Comparison of ENCODE assay signal across 1 cellular context in the genomic region with DNA sequence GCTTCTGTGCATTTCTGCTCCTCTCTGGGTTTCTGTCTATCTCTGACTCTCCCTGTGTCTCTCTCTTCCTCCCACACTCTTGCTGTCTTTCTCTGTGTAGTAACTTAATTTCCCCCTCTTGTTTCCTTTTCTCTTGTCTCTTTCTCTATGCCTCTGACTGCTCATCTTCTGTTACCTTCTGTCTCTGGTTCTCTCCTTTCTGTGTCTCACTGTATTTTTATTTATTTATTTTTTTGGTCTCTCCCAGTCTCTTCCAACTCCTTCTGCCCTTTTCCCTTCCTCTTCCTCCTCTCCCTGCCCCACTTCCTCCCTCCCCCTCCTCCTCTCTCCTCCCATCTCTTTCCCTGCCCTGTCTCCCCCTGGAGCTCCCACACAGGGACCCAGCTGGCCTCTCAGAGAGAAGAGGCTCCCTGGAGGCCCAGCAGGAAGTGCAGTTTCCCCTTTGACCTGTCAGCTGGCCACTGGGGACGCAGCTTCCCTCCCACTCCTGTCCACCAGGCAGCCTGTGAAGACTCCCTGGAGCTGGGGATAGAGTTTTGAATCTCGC.
A peak's percentile ranks its signal among the peaks of the same experiment; 100 is the strongest.
TF ChIP-seq lines count a peak whose summit lies in the region.

No MANE protein-coding gene starts in this region.

TF ChIP-seq in HepG2, 621 proteins besides CTCF, POLR2A, EP300 and RAD21 (continued from another document and continues in another):
- TF ChIP-seq CSRNP2 (CRISPR knock-in tag; conservative IDR thresholded peaks at IDR 0.05; ENCODE audit: low read depth): no peak
- no peak for TF ChIP-seq TBX3 (IDR thresholded peaks at IDR 0.05; ENCODE audit: borderline replicate concordance)
- peak; percentile 63 for TF ChIP-seq KAT8 (CRISPR knock-in tag; IDR thresholded peaks at IDR 0.05)
- peak; percentile 83 for TF ChIP-seq ETV6 (CRISPR knock-in tag; conservative IDR thresholded peaks at IDR 0.05)
- 0 out of 2 replicates have a peak, but pooled peaks have one; percentile 16 for TF ChIP-seq ZNF501 (CRISPR knock-in tag; IDR thresholded peaks at IDR 0.05)
- TF ChIP-seq, protein P1, sequence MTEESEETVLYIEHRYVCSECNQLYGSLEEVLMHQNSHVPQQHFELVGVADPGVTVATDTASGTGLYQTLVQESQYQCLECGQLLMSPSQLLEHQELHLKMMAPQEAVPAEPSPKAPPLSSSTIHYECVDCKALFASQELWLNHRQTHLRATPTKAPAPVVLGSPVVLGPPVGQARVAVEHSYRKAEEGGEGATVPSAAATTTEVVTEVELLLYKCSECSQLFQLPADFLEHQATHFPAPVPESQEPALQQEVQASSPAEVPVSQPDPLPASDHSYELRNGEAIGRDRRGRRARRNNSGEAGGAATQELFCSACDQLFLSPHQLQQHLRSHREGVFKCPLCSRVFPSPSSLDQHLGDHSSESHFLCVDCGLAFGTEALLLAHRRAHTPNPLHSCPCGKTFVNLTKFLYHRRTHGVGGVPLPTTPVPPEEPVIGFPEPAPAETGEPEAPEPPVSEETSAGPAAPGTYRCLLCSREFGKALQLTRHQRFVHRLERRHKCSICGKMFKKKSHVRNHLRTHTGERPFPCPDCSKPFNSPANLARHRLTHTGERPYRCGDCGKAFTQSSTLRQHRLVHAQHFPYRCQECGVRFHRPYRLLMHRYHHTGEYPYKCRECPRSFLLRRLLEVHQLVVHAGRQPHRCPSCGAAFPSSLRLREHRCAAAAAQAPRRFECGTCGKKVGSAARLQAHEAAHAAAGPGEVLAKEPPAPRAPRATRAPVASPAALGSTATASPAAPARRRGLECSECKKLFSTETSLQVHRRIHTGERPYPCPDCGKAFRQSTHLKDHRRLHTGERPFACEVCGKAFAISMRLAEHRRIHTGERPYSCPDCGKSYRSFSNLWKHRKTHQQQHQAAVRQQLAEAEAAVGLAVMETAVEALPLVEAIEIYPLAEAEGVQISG (CRISPR knock-in tag; IDR thresholded peaks at IDR 0.05): peak; percentile 80
- TF ChIP-seq ELF1 (CRISPR knock-in tag; IDR thresholded peaks at IDR 0.05): peak; percentile 72
- TF ChIP-seq MED13 (CRISPR knock-in tag; IDR thresholded peaks at IDR 0.05): no peak
- TF ChIP-seq, protein P2, sequence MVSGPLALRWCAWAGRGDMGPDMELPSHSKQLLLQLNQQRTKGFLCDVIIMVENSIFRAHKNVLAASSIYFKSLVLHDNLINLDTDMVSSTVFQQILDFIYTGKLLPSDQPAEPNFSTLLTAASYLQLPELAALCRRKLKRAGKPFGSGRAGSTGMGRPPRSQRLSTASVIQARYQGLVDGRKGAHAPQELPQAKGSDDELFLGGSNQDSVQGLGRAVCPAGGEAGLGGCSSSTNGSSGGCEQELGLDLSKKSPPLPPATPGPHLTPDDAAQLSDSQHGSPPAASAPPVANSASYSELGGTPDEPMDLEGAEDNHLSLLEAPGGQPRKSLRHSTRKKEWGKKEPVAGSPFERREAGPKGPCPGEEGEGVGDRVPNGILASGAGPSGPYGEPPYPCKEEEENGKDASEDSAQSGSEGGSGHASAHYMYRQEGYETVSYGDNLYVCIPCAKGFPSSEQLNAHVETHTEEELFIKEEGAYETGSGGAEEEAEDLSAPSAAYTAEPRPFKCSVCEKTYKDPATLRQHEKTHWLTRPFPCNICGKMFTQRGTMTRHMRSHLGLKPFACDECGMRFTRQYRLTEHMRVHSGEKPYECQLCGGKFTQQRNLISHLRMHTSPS (CRISPR knock-in tag; IDR thresholded peaks at IDR 0.05; ENCODE audit: low read depth): no peak
- peak; percentile 90 for TF ChIP-seq ETV5 (CRISPR knock-in tag; IDR thresholded peaks at IDR 0.05; ENCODE audit: borderline replicate concordance)
- TF ChIP-seq ZNF556 (CRISPR knock-in tag; IDR thresholded peaks at IDR 0.05; ENCODE audit: borderline replicate concordance): peak; percentile 69; the same call in 1 of the 2 replicates
- no peak for TF ChIP-seq CAMTA2 (CRISPR knock-in tag; IDR thresholded peaks at IDR 0.05; ENCODE audit: borderline replicate concordance)
- TF ChIP-seq ZFP91 (CRISPR knock-in tag; IDR thresholded peaks at IDR 0.05; ENCODE audit: borderline replicate concordance): peak; percentile 50; the same call in 1 of the 2 replicates
- TF ChIP-seq TFDP2 (CRISPR knock-in tag; IDR thresholded peaks at IDR 0.05): peak; percentile 38; the same call in 1 of the 2 replicates
- peak; percentile 88 for TF ChIP-seq ELF3 (CRISPR knock-in tag; IDR thresholded peaks at IDR 0.05)
- peak; percentile 71 for TF ChIP-seq GATAD2A (CRISPR knock-in tag; IDR thresholded peaks at IDR 0.05)
- TF ChIP-seq MIXL1 (CRISPR knock-in tag; IDR thresholded peaks at IDR 0.05): 0 out of 2 replicates have a peak, but pooled peaks have one; percentile 17
- TF ChIP-seq ZSCAN12 (CRISPR knock-in tag; IDR thresholded peaks at IDR 0.05): no peak
- no peak; the same call in 1 of the 2 replicates for TF ChIP-seq HMG20A (CRISPR knock-in tag; IDR thresholded peaks at IDR 0.05; ENCODE audit: borderline replicate concordance)
- TF ChIP-seq ZNF546 (CRISPR knock-in tag; conservative IDR thresholded peaks at IDR 0.05): no peak
- no peak for TF ChIP-seq NAIF1 (CRISPR knock-in tag; IDR thresholded peaks at IDR 0.05; ENCODE audit: borderline replicate concordance)
- TF ChIP-seq ZBTB38 (CRISPR knock-in tag; IDR thresholded peaks at IDR 0.05): no peak
- no peak for TF ChIP-seq ZBTB4 (CRISPR knock-in tag; IDR thresholded peaks at IDR 0.05; ENCODE audit: borderline replicate concordance)
- TF ChIP-seq KDM4B (CRISPR knock-in tag; IDR thresholded peaks at IDR 0.05): no peak
- no peak for TF ChIP-seq ZNF773 (CRISPR knock-in tag; IDR thresholded peaks at IDR 0.05; ENCODE audit: borderline replicate concordance)
- no peak for TF ChIP-seq ZIK1 (CRISPR knock-in tag; IDR thresholded peaks at IDR 0.05; ENCODE audit: borderline replicate concordance, low read depth)
- peak; percentile 80 for TF ChIP-seq HDAC2 (CRISPR knock-in tag; IDR thresholded peaks at IDR 0.05)
- TF ChIP-seq, protein P3, sequence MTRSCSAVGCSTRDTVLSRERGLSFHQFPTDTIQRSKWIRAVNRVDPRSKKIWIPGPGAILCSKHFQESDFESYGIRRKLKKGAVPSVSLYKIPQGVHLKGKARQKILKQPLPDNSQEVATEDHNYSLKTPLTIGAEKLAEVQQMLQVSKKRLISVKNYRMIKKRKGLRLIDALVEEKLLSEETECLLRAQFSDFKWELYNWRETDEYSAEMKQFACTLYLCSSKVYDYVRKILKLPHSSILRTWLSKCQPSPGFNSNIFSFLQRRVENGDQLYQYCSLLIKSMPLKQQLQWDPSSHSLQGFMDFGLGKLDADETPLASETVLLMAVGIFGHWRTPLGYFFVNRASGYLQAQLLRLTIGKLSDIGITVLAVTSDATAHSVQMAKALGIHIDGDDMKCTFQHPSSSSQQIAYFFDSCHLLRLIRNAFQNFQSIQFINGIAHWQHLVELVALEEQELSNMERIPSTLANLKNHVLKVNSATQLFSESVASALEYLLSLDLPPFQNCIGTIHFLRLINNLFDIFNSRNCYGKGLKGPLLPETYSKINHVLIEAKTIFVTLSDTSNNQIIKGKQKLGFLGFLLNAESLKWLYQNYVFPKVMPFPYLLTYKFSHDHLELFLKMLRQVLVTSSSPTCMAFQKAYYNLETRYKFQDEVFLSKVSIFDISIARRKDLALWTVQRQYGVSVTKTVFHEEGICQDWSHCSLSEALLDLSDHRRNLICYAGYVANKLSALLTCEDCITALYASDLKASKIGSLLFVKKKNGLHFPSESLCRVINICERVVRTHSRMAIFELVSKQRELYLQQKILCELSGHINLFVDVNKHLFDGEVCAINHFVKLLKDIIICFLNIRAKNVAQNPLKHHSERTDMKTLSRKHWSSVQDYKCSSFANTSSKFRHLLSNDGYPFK (CRISPR knock-in tag; IDR thresholded peaks at IDR 0.05; ENCODE audit: borderline replicate concordance): peak; percentile 20; the same call in 1 of the 2 replicates
- TF ChIP-seq ZNF564 (CRISPR knock-in tag; IDR thresholded peaks at IDR 0.05): no peak
- TF ChIP-seq TGIF2 (CRISPR knock-in tag; IDR thresholded peaks at IDR 0.05): peak; percentile 72; the same call in 1 of the 2 replicates
- no peak for TF ChIP-seq ZBTB20 (CRISPR knock-in tag; IDR thresholded peaks at IDR 0.05; ENCODE audit: borderline replicate concordance, low read depth)
- TF ChIP-seq, protein P4, sequence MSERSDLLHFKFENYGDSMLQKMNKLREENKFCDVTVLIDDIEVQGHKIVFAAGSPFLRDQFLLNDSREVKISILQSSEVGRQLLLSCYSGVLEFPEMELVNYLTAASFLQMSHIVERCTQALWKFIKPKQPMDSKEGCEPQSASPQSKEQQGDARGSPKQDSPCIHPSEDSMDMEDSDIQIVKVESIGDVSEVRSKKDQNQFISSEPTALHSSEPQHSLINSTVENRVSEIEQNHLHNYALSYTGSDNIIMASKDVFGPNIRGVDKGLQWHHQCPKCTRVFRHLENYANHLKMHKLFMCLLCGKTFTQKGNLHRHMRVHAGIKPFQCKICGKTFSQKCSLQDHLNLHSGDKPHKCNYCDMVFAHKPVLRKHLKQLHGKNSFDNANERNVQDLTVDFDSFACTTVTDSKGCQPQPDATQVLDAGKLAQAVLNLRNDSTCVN (CRISPR knock-in tag; IDR thresholded peaks at IDR 0.05; ENCODE audit: borderline replicate concordance): no peak
- TF ChIP-seq TEAD2 (CRISPR knock-in tag; IDR thresholded peaks at IDR 0.05): no peak
- no peak for TF ChIP-seq KMT2B (CRISPR knock-in tag; IDR thresholded peaks at IDR 0.05)
- peak; percentile 39 for TF ChIP-seq RBM22 (optimal IDR thresholded peaks at IDR 0.05; ENCODE audit: low read length)
- TF ChIP-seq, protein P5, sequence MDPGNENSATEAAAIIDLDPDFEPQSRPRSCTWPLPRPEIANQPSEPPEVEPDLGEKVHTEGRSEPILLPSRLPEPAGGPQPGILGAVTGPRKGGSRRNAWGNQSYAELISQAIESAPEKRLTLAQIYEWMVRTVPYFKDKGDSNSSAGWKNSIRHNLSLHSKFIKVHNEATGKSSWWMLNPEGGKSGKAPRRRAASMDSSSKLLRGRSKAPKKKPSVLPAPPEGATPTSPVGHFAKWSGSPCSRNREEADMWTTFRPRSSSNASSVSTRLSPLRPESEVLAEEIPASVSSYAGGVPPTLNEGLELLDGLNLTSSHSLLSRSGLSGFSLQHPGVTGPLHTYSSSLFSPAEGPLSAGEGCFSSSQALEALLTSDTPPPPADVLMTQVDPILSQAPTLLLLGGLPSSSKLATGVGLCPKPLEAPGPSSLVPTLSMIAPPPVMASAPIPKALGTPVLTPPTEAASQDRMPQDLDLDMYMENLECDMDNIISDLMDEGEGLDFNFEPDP (CRISPR knock-in tag; conservative IDR thresholded peaks at IDR 0.05): no peak
- no peak for TF ChIP-seq ZNF850 (CRISPR knock-in tag; conservative IDR thresholded peaks at IDR 0.05)
- peak; percentile 35; the same call in 1 of the 2 replicates for TF ChIP-seq TBX2 (CRISPR knock-in tag; IDR thresholded peaks at IDR 0.05; ENCODE audit: borderline replicate concordance)
